ENCODE assay signal across 22 cellular contexts in genomic region chr1:21565285-21565684, GRCh38. TPM values are rescaled to one million over a fixed set of nuclear protein-coding genes. Genes with fewer than 3 reads are reported as not detected.
"Had no signal": no experiment of that assay in that cellular context is flagged by ENCODE, and none has a peak within 500 bp of the region (broad histone marks: within the 10 kb centered on the region; RNA-seq: fewer than 3 reads in every experiment).

No MANE protein-coding gene starts in this region.

- H3K36me3 ChIP-seq: SJCRH30 had no signal

- H3K4me3 ChIP-seq: SJCRH30 had no signal

- ATAC-seq: activated CD4-positive, CD25-positive, alpha-beta regulatory T cell treated with anti-CD3 and anti-CD28 coated beads, Interleukin-2, amount 50 U/mL, for 24 hours; activated CD8-positive, alpha-beta T cell treated with anti-CD3 and anti-CD28 coated beads for 36 hours; PC-3; SK-N-SH treated with all-trans-retinoic acid at 6 μM for 48 hours had no signal

- H3K27me3 ChIP-seq: SJCRH30 had no signal

- H3K27me3 Mint-ChIP-seq: activated CD8-positive, alpha-beta T cell treated with anti-CD3 and anti-CD28 coated beads for 36 hours; activated naive CD4-positive, alpha-beta T cell treated with anti-CD3 and anti-CD28 coated beads, Interleukin-2, amount 50 U/mL, for 24 hours had no signal

- H3K9me3 Mint-ChIP-seq: activated CD8-positive, alpha-beta T cell treated with anti-CD3 and anti-CD28 coated beads for 36 hours; activated naive CD4-positive, alpha-beta T cell treated with anti-CD3 and anti-CD28 coated beads, Interleukin-2, amount 50 U/mL, for 24 hours; brain; T-helper 2 cell treated with Interferon-gamma antibody and Interleukin-4, amounts not matched to agents 5 μg/mL and 100 μg/mL, for 36 hours had no signal

- H3K27ac ChIP-seq: SJCRH30 had no signal

- DNase-seq: activated CD4-positive, alpha-beta T cell treated with anti-CD3 and anti-CD28 coated beads for 4 hours; activated CD8-positive, alpha-beta memory T cell treated with anti-CD3 and anti-CD28 coated beads, Interleukin-2, amount 50 U/mL, for 48 hours; activated CD8-positive, alpha-beta T cell treated with anti-CD3 and anti-CD28 coated beads for 36 hours; activated T-cell treated with anti-CD3 and anti-CD28 coated beads, Interleukin-2, amount 50 U/mL, for 1 hour; amygdala; Karpas-422; MM.1S; NCI-H1105 treated with DMSO at 0.1 percent for 48 hours; NCI-H1436 treated with DMSO at 0.1 percent for 48 hours; NCI-H187; NCI-H2081; NCI-H510A treated with DMSO at 0.1 percent for 48 hours; NCI-H69; SJCRH30; SW 1271 had no signal

- H3K9me3 ChIP-seq: SJCRH30 had no signal

- H3K4me3 Mint-ChIP-seq: activated CD8-positive, alpha-beta T cell treated with anti-CD3 and anti-CD28 coated beads for 36 hours; activated naive CD4-positive, alpha-beta T cell treated with anti-CD3 and anti-CD28 coated beads, Interleukin-2, amount 50 U/mL, for 24 hours; brain; T-helper 2 cell treated with Interferon-gamma antibody and Interleukin-4, amounts not matched to agents 5 μg/mL and 100 μg/mL, for 36 hours had no signal

- H3K27ac Mint-ChIP-seq: activated CD8-positive, alpha-beta T cell treated with anti-CD3 and anti-CD28 coated beads for 36 hours; activated naive CD4-positive, alpha-beta T cell treated with anti-CD3 and anti-CD28 coated beads, Interleukin-2, amount 50 U/mL, for 24 hours; T-helper 2 cell treated with Interferon-gamma antibody and Interleukin-4, amounts not matched to agents 5 μg/mL and 100 μg/mL, for 36 hours had no signal

- H3K4me1 Mint-ChIP-seq: activated naive CD4-positive, alpha-beta T cell treated with anti-CD3 and anti-CD28 coated beads, Interleukin-2, amount 50 U/mL, for 24 hours had no signal

RNA-seq across cellular contexts. Expression of gene ALPL, which starts 56.1 kb away (rescaled TPM):
- total RNA-seq: activated CD8-positive, alpha-beta T cell treated with anti-CD3 and anti-CD28 coated beads for 36 hours; T-helper 1 cell treated with Interleukin-12 subunit alpha and Interleukin-12 subunit beta and Interleukin-4 antibody, amounts not matched to agents 30 ng/mL and 1 ng/mL, for 36 hours had no signal
